ENCODE assay signal across 8 cellular contexts in genomic region chr1:145818095-145818494, GRCh38. TPM values are rescaled to one million over a fixed set of nuclear protein-coding genes. Genes with fewer than 3 reads are reported as not detected.
A peak's percentile ranks its signal among the peaks of the same experiment; 100 is the strongest.
DNase-seq lines count a peak whose midpoint lies in the region; ATAC-seq, FAIRE-seq and TF ChIP-seq lines count a peak whose summit lies in the region.
"Not testable (repeated sequence)": the region's sequence is repeated elsewhere in the genome, so short reads cannot be mapped to it uniquely, and the experiment has no call there.

No MANE protein-coding gene starts in this region.

- not testable (repeated sequence) for TF ChIP-seq RAD21 in GM12878 (IDR thresholded peaks at IDR 0.05; ENCODE audit: insufficient read depth, low read depth, low read length)

- SMC1A ChIA-PET in GM12878 (lab: Charles Lee; ENCODE audit: uncharacterized antibody, unreplicated experiment) = not testable (repeated sequence)

- H2AFZ ChIP-seq in OCI-LY7 (ENCODE audit: low read length); GM12878 (ENCODE audit: control insufficient read depth, low read depth, low read length): not testable (repeated sequence)

- not testable (repeated sequence) for H3K4me3 ChIP-seq in OCI-LY7 (ENCODE audit: low read depth, low read length, poor library complexity, severe bottlenecking); GM12878; fibroblast of mammary gland (ENCODE audit: control insufficient read depth, low read depth, low read length)

- not testable (repeated sequence) for TF ChIP-seq POLR2A in GM12878 (IDR thresholded peaks at IDR 0.05; ENCODE audit: low read depth, low read length)

- intact Hi-C loops in OCI-LY7 (cut with micrococcal nuclease; ENCODE audit: unreplicated experiment); activated CD4-positive, alpha-beta T cell treated with anti-CD3 and anti-CD28 coated beads for 36 hours (cut with DNase I, micrococcal nuclease); GM12878 (cut with micrococcal nuclease; ENCODE audit: unreplicated experiment): not testable (repeated sequence)

- not testable (repeated sequence) for H3K9ac ChIP-seq in GM12878 (ENCODE audit: control insufficient read depth, insufficient read depth, low read length)

- H3K4me1 Mint-ChIP-seq in activated CD4-positive, alpha-beta T cell treated with anti-CD3 and anti-CD28 coated beads for 36 hours = peaks cover 20% of the 10 kb centered on the region
- peaks cover 18% of the 10 kb centered on the region for H3K4me1 Mint-ChIP-seq in stimulated activated naive CD8-positive, alpha-beta T cell treated with anti-CD3 and anti-CD28 coated beads, Interleukin-15, amount 100 ng/mL, for 72 hours

- not testable (repeated sequence) for H3K9me2 ChIP-seq in OCI-LY7 (ENCODE audit: insufficient read depth, low read length)

- not testable (repeated sequence) for H3K27me3 Mint-ChIP-seq in activated CD4-positive, alpha-beta T cell treated with anti-CD3 and anti-CD28 coated beads for 36 hours; stimulated activated naive CD8-positive, alpha-beta T cell treated with anti-CD3 and anti-CD28 coated beads, Interleukin-15, amount 100 ng/mL, for 72 hours

- H4K20me1 ChIP-seq in OCI-LY7 (ENCODE audit: insufficient read depth, low read length); GM12878 (ENCODE audit: control insufficient read depth, insufficient read depth): not testable (repeated sequence)

- not testable (repeated sequence) for FAIRE-seq in GM12878 (lab: Jason Lieb, UNC)

- not testable (repeated sequence) for H3K4me1 ChIP-seq in OCI-LY7 (ENCODE audit: insufficient read depth, low read length, poor library complexity, severe bottlenecking); GM12878 (ENCODE audit: control insufficient read depth, insufficient read depth, low read length)

- POLR2A ChIA-PET in OCI-LY7 (lab: Charles Lee); activated CD4-positive, alpha-beta T cell treated with anti-CD3 and anti-CD28 coated beads for 36 hours (lab: Charles Lee); GM12878 (lab: Charles Lee): not testable (repeated sequence)

- not testable (repeated sequence) for H3K4me3 Mint-ChIP-seq in activated CD4-positive, alpha-beta T cell treated with anti-CD3 and anti-CD28 coated beads for 36 hours; stimulated activated naive CD8-positive, alpha-beta T cell treated with anti-CD3 and anti-CD28 coated beads, Interleukin-15, amount 100 ng/mL, for 72 hours

- H3K36me3 Mint-ChIP-seq in activated CD4-positive, alpha-beta T cell treated with anti-CD3 and anti-CD28 coated beads for 36 hours (ENCODE audit: low read depth) = not testable (repeated sequence)

- 0% methylated on average over 2 of the region's 6 CpGs for WGBS in GM12878 (ENCODE audit: insufficient coverage, insufficient replicate concordance, low lambda C conversion rate, missing lambda C conversion rate)

- ATAC-seq in HG02798 (IDR thresholded peaks at IDR 0.05; ENCODE audit: poor library complexity, unreplicated experiment) (peak; percentile 42), GM12878 (peak; percentile 55)
- ATAC-seq in activated CD4-positive, alpha-beta T cell treated with anti-CD3 and anti-CD28 coated beads for 36 hours = peak; percentile 57
- ATAC-seq in stimulated activated naive CD8-positive, alpha-beta T cell treated with anti-CD3 and anti-CD28 coated beads, Interleukin-15, amount 100 ng/mL, for 72 hours = peak; percentile 71

- not testable (repeated sequence) for H3K9me3 ChIP-seq in OCI-LY7 (ENCODE audit: low read length); GM12878 (replicated peaks; ENCODE audit: control insufficient read depth, insufficient read depth, low read length)

- H3K9me3 Mint-ChIP-seq in activated CD4-positive, alpha-beta T cell treated with anti-CD3 and anti-CD28 coated beads for 36 hours (ENCODE audit: low read depth); stimulated activated naive CD8-positive, alpha-beta T cell treated with anti-CD3 and anti-CD28 coated beads, Interleukin-15, amount 100 ng/mL, for 72 hours: not testable (repeated sequence)

- RAD21 ChIA-PET in GM12878 (lab: Charles Lee; ENCODE audit: unreplicated experiment) = not testable (repeated sequence)

- H3K79me2 ChIP-seq in OCI-LY7 (ENCODE audit: insufficient read depth, low read depth, low read length); GM12878 (ENCODE audit: control insufficient read depth, insufficient read depth, low read length): not testable (repeated sequence)

- not testable (repeated sequence) for H3K36me3 ChIP-seq in OCI-LY7 (ENCODE audit: insufficient read depth, low read length); GM12878 (ENCODE audit: control insufficient read depth in 2 of 2, insufficient read depth in 2 of 2, low read length in 1 of 2)

- DNase-seq in EL (peak; percentile 70), fibroblast of mammary gland (ENCODE audit: low read depth) (peak; percentile 62), myocyte (ENCODE audit: low read depth) (peak; percentile 37)
- DNase-seq in OCI-LY7 (ENCODE audit: low spot score); activated CD4-positive, alpha-beta T cell treated with anti-CD3 and anti-CD28 coated beads for 36 hours; GM12878 (ENCODE audit: low read depth, low spot score); stimulated activated naive CD8-positive, alpha-beta T cell treated with anti-CD3 and anti-CD28 coated beads, Interleukin-15, amount 100 ng/mL, for 72 hours: not testable (repeated sequence)

- not testable (repeated sequence) for H3K4me2 ChIP-seq in OCI-LY7 (ENCODE audit: low read length); GM12878 (ENCODE audit: control insufficient read depth, insufficient read depth)

- not testable (repeated sequence) for H3K27me3 ChIP-seq in GM12878 (replicated peaks in 1 of 2; ENCODE audit: control insufficient read depth in 2 of 2, insufficient read depth in 2 of 2, low read length in 1 of 2)

- not testable (repeated sequence) for H3K27ac ChIP-seq in OCI-LY7 (ENCODE audit: low read depth, low read length, poor library complexity, severe bottlenecking); GM12878 (ENCODE audit: control insufficient read depth, insufficient read depth)

- CTCF ChIA-PET in OCI-LY7 (lab: Charles Lee; ENCODE audit: unreplicated experiment); activated CD4-positive, alpha-beta T cell treated with anti-CD3 and anti-CD28 coated beads for 36 hours (lab: Charles Lee); GM12878 (lab: Yijun Ruan, JAX): not testable (repeated sequence)

- in situ Hi-C loops in GM12878 (cut with MboI) = not testable (repeated sequence)

- TF ChIP-seq EP300 in GM12878 (IDR thresholded peaks at IDR 0.05; ENCODE audit: borderline replicate concordance in 1 of 2, control insufficient read depth in 1 of 2, low read depth in 2 of 2, low read length in 2 of 2) = not testable (repeated sequence)

- TSS peak; percentile 21 for BruUV-seq in OCI-LY7 (replicated peaks; lab: Mats Ljungman, UMichigan)
- TSS peak; percentile 36 for BruUV-seq in GM12878 (replicated peaks; lab: Mats Ljungman, UMichigan)

- H3K27ac Mint-ChIP-seq in activated CD4-positive, alpha-beta T cell treated with anti-CD3 and anti-CD28 coated beads for 36 hours; stimulated activated naive CD8-positive, alpha-beta T cell treated with anti-CD3 and anti-CD28 coated beads, Interleukin-15, amount 100 ng/mL, for 72 hours: not testable (repeated sequence)

- TF ChIP-seq CTCF in OCI-LY7 (conservative IDR thresholded peaks at IDR 0.05; ENCODE audit: low read length); GM12878 (IDR thresholded peaks at IDR 0.05 in 2 of 3, conservative IDR thresholded peaks at IDR 0.05 in 1 of 3; ENCODE audit: control insufficient read depth in 2 of 3, extremely low read depth in 1 of 3, insufficient read depth in 1 of 3, low read depth in 3 of 3, low read length in 3 of 3); fibroblast of mammary gland (conservative IDR thresholded peaks at IDR 0.05; ENCODE audit: control insufficient read depth, insufficient read depth, low read depth, low read length): not testable (repeated sequence)

RNA-seq across cellular contexts. Expression of gene RNF115, which starts 5.8 kb away (rescaled TPM):
- total RNA-seq in OCI-LY7 (2014; rRNA removed; shearing (Covaris generic)) = 14.7 and 14.8 TPM in 2 replicates
- total RNA-seq in OCI-LY7 (2022) (23.9 and 24.0 TPM in 2 replicates), GM12878 (2014; rRNA removed) (13.0 and 13.8 TPM in 2 replicates), GM12878 (2014; rRNA removed; fragmentation: Illumina TruSeq; extraction: Trizol) (15.3 and 16.3 TPM in 2 replicates), GM12878 (2021) (11.6 and 12.8 TPM in 2 replicates), myocyte (22.7 and 30.4 TPM in 2 replicates)
- 10 to 100 TPM; 11.8 to 13.9 TPM for total RNA-seq in activated CD4-positive, alpha-beta T cell treated with anti-CD3 and anti-CD28 coated beads for 36 hours
- total RNA-seq in GM12878 (2013; cell fraction: nucleolus; rRNA removed) = 61.1 and 64.9 TPM in 2 replicates
- 5.8 TPM for polyA plus RNA-seq in GM12878 (2011; ENCODE audit: low read depth)
- polyA plus RNA-seq in GM12878 (2011; rRNA removed) (22.0 and 24.8 TPM in 2 replicates), GM12878 (2014; fragmentation: Illumina TruSeq; extraction: Trizol) (15.5 and 18.3 TPM in 2 replicates), GM12878 (2014; fragmentation: Nextera tagmentation; extraction: Ambion mirVana) (1 to 10 TPM; 3.4 to 5.4 TPM), GM12878 (2014; rRNA removed) (10.3 and 11.0 TPM in 2 replicates), GM12878 (2016; fragmentation: Nextera tagmentation; extraction: Ambion mirVana) (10 to 100 TPM; 12.5 to 12.9 TPM)
- polyA plus RNA-seq in GM12878 (2011; cell fraction: cytosol; rRNA removed) = 8.2 and 11.5 TPM in 2 replicates
- polyA plus RNA-seq in GM12878 (2011; cell fraction: nucleus; rRNA removed) = 16.0 and 18.2 TPM in 2 replicates
- polyA plus RNA-seq in GM12878 (2012) = 8.0 and 8.1 TPM in 2 replicates
- 11.4 and 19.3 TPM in 2 replicates for polyA minus RNA-seq in GM12878 (2011; rRNA and poly(A)+ RNA removed)
- 3.5 and 3.7 TPM in 2 replicates for polyA minus RNA-seq in GM12878 (2011; cell fraction: cytosol; rRNA and poly(A)+ RNA removed)
- 5.3 and 11.2 TPM in 2 replicates for polyA minus RNA-seq in GM12878 (2011; cell fraction: nucleus; rRNA and poly(A)+ RNA removed)
- polyA plus RNA-seq in myocyte (2012) = 17.9 TPM

RNA-seq across cellular contexts. Expression of gene POLR3C, which starts 5.9 kb away (rescaled TPM):
- total RNA-seq in OCI-LY7 (2014; rRNA removed; shearing (Covaris generic)) = 48.9 and 57.1 TPM in 2 replicates
- 78.8 and 80.0 TPM in 2 replicates for total RNA-seq in OCI-LY7 (2022)
- 10 to 100 TPM; 34.2 to 42.6 TPM for total RNA-seq in activated CD4-positive, alpha-beta T cell treated with anti-CD3 and anti-CD28 coated beads for 36 hours
- total RNA-seq in GM12878 (2013; cell fraction: nucleolus; rRNA removed) = 45.6 and 46.6 TPM in 2 replicates
- total RNA-seq in GM12878 (2014; rRNA removed) = 30.8 and 32.0 TPM in 2 replicates
- 34.8 and 35.1 TPM in 2 replicates for total RNA-seq in GM12878 (2014; rRNA removed; fragmentation: Illumina TruSeq; extraction: Trizol)
- total RNA-seq in GM12878 (2021) = 32.9 and 34.5 TPM in 2 replicates
- polyA plus RNA-seq in GM12878 (2011; ENCODE audit: low read depth) = 19.8 TPM
- 40.4 and 41.3 TPM in 2 replicates for polyA plus RNA-seq in GM12878 (2011; rRNA removed)
- 44.5 and 46.2 TPM in 2 replicates for polyA plus RNA-seq in GM12878 (2011; cell fraction: cytosol; rRNA removed)
- 44.5 and 53.1 TPM in 2 replicates for polyA plus RNA-seq in GM12878 (2011; cell fraction: nucleus; rRNA removed)
- 19.4 and 23.7 TPM in 2 replicates for polyA plus RNA-seq in GM12878 (2012)
- polyA plus RNA-seq in GM12878 (2014; fragmentation: Illumina TruSeq; extraction: Trizol) = 40.9 and 45.7 TPM in 2 replicates
- 10 to 100 TPM; 13.0 to 21.1 TPM for polyA plus RNA-seq in GM12878 (2014; fragmentation: Nextera tagmentation; extraction: Ambion mirVana)
- polyA plus RNA-seq in GM12878 (2014; rRNA removed) = 29.7 and 31.1 TPM in 2 replicates
- polyA plus RNA-seq in GM12878 (2016; fragmentation: Nextera tagmentation; extraction: Ambion mirVana) = 10 to 100 TPM; 44.0 to 44.8 TPM
- polyA minus RNA-seq in GM12878 (2011; rRNA and poly(A)+ RNA removed) = 52.4 and 74.0 TPM in 2 replicates
- polyA minus RNA-seq in GM12878 (2011; cell fraction: cytosol; rRNA and poly(A)+ RNA removed) = 17.6 and 20.1 TPM in 2 replicates
- 21.4 and 34.1 TPM in 2 replicates for polyA minus RNA-seq in GM12878 (2011; cell fraction: nucleus; rRNA and poly(A)+ RNA removed)
- 26.8 and 27.2 TPM in 2 replicates for total RNA-seq in myocyte
- polyA plus RNA-seq in myocyte (2012) = 26.0 TPM

RNA-seq across cellular contexts. Expression of gene NUDT17, which starts 27.3 kb away (rescaled TPM):
- total RNA-seq in OCI-LY7 (2014; rRNA removed; shearing (Covaris generic)) = 10.8 and 16.9 TPM in 2 replicates
- 39.3 and 39.4 TPM in 2 replicates for total RNA-seq in OCI-LY7 (2022)
- 1 to 10 TPM; 3.7 to 4.0 TPM for total RNA-seq in activated CD4-positive, alpha-beta T cell treated with anti-CD3 and anti-CD28 coated beads for 36 hours
- 2.3 and 2.5 TPM in 2 replicates for total RNA-seq in GM12878 (2013; cell fraction: nucleolus; rRNA removed)
- 3.8 and 5.1 TPM in 2 replicates for total RNA-seq in GM12878 (2014; rRNA removed)
- total RNA-seq in GM12878 (2014; rRNA removed; fragmentation: Illumina TruSeq; extraction: Trizol) = 2.8 and 2.9 TPM in 2 replicates
- total RNA-seq in GM12878 (2021) = 3.1 and 4.3 TPM in 2 replicates
- 1.6 TPM for polyA plus RNA-seq in GM12878 (2011; ENCODE audit: low read depth)
- polyA plus RNA-seq in GM12878 (2011; rRNA removed) = 3.0 and 4.4 TPM in 2 replicates
- 4.0 and 4.6 TPM in 2 replicates for polyA plus RNA-seq in GM12878 (2011; cell fraction: cytosol; rRNA removed)
- polyA plus RNA-seq in GM12878 (2011; cell fraction: nucleus; rRNA removed) = 14.7 and 17.2 TPM in 2 replicates
- polyA plus RNA-seq in GM12878 (2012) = 3.1 and 3.5 TPM in 2 replicates
- 3.3 and 4.4 TPM in 2 replicates for polyA plus RNA-seq in GM12878 (2014; fragmentation: Illumina TruSeq; extraction: Trizol)
- 1 to 10 TPM; 1.2 to 2.6 TPM for polyA plus RNA-seq in GM12878 (2014; fragmentation: Nextera tagmentation; extraction: Ambion mirVana)
- 4.7 and 6.3 TPM in 2 replicates for polyA plus RNA-seq in GM12878 (2014; rRNA removed)
- 1 to 10 TPM; 3.2 to 4.1 TPM for polyA plus RNA-seq in GM12878 (2016; fragmentation: Nextera tagmentation; extraction: Ambion mirVana)
- polyA minus RNA-seq in GM12878 (2011; rRNA and poly(A)+ RNA removed) = 0.88 and 2.1 TPM in 2 replicates
- polyA minus RNA-seq in GM12878 (2011; cell fraction: cytosol; rRNA and poly(A)+ RNA removed) = 1.1 TPM in 1 of 2 replicates, not detected in the other
- polyA minus RNA-seq in GM12878 (2011; cell fraction: nucleus; rRNA and poly(A)+ RNA removed) = 1.1 and 3.0 TPM in 2 replicates
- 10.7 and 13.6 TPM in 2 replicates for total RNA-seq in myocyte
- 9.8 TPM for polyA plus RNA-seq in myocyte (2012)

RNA-seq across cellular contexts. Expression of gene PIAS3, which starts 40.8 kb away (rescaled TPM):
- total RNA-seq in OCI-LY7 (2014; rRNA removed; shearing (Covaris generic)) = 7.8 and 9.4 TPM in 2 replicates
- total RNA-seq in OCI-LY7 (2022) = 28.1 and 32.8 TPM in 2 replicates
- total RNA-seq in activated CD4-positive, alpha-beta T cell treated with anti-CD3 and anti-CD28 coated beads for 36 hours = 10 to 100 TPM; 20.0 to 22.0 TPM
- 22.8 and 27.5 TPM in 2 replicates for total RNA-seq in GM12878 (2013; cell fraction: nucleolus; rRNA removed)
- total RNA-seq in GM12878 (2014; rRNA removed) = 8.1 and 8.4 TPM in 2 replicates
- total RNA-seq in GM12878 (2014; rRNA removed; fragmentation: Illumina TruSeq; extraction: Trizol) = 4.5 and 5.3 TPM in 2 replicates
- total RNA-seq in GM12878 (2021) = 9.7 and 10.1 TPM in 2 replicates
- 11.7 TPM for polyA plus RNA-seq in GM12878 (2011; ENCODE audit: low read depth)
- 7.0 and 11.1 TPM in 2 replicates for polyA plus RNA-seq in GM12878 (2011; rRNA removed)
- polyA plus RNA-seq in GM12878 (2011; cell fraction: cytosol; rRNA removed) = 14.7 and 19.6 TPM in 2 replicates
- 43.0 and 45.5 TPM in 2 replicates for polyA plus RNA-seq in GM12878 (2011; cell fraction: nucleus; rRNA removed)
- 14.7 and 15.2 TPM in 2 replicates for polyA plus RNA-seq in GM12878 (2012)
- 11.8 and 14.9 TPM in 2 replicates for polyA plus RNA-seq in GM12878 (2014; fragmentation: Illumina TruSeq; extraction: Trizol)
- 1 to 10 TPM in 1 of 2 experiments, under 1 TPM in 1; 0.85 to 1.6 TPM for polyA plus RNA-seq in GM12878 (2014; fragmentation: Nextera tagmentation; extraction: Ambion mirVana)
- 11.5 and 12.1 TPM in 2 replicates for polyA plus RNA-seq in GM12878 (2014; rRNA removed)
- 10 to 100 TPM; 11.4 to 13.4 TPM for polyA plus RNA-seq in GM12878 (2016; fragmentation: Nextera tagmentation; extraction: Ambion mirVana)
- polyA minus RNA-seq in GM12878 (2011; rRNA and poly(A)+ RNA removed) = 7.8 and 11.5 TPM in 2 replicates
- 5.3 and 6.1 TPM in 2 replicates for polyA minus RNA-seq in GM12878 (2011; cell fraction: cytosol; rRNA and poly(A)+ RNA removed)
- polyA minus RNA-seq in GM12878 (2011; cell fraction: nucleus; rRNA and poly(A)+ RNA removed) = 9.1 and 15.8 TPM in 2 replicates
- 27.9 and 28.1 TPM in 2 replicates for total RNA-seq in myocyte
- 55.1 TPM for polyA plus RNA-seq in myocyte (2012)
